ENCODE assay signal across 8 cellular contexts in the genomic region with DNA sequence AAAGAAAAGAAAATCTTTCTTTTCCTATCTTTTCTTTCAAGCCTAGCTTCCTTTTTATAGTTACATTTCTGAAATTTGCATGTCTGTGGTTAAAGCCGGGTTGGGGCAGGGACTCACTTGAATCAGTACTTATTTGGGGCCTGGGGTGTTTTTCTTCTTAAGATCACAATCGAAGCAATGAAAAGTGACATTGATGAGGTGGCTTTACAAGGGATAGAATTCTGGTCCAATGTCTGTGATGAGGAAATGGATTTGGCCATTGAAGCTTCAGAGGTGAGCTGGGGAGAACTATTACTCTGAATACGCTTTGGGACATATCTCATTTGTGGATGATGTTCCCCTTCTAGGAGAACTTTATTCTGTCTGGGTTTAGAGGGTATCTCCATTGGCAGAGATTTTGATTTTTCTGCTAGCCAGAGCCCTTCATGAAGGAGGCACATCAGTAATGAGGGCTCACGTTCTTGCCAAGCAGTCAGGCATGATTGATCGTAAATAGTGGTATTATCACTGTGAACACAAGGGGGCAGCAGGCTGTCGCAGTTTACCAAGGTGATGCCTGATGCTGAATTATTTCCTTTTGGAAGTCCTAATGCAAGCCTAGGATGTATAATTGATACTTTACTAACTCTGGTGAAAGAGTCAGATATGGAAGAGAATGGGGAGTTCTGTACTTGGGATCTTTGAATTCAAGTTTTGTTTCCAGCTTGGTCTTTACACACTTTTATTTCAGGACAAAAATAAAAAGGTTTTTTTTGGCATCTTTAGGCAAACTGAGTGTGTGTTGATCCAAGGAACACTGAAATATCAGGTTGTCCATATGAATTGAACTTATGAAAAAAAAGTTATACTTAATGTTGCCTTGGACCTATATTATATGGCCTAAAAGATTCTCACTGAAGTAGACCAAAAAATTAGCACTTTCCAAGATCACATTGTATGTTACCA. TPM values are rescaled to one million over a fixed set of nuclear protein-coding genes. Genes with fewer than 3 reads are reported as not detected.
DNase-seq lines count a peak whose midpoint lies in the region; TF ChIP-seq lines count a peak whose summit lies in the region.

No MANE protein-coding gene starts in this region.

- DNase-seq in BJ (ENCODE audit: low read depth) (no peak), HCEC 1CT (peak; percentile 59), NCI-H460 (ENCODE audit: extremely low read depth, low read depth) (peak; percentile 66), dermis blood vessel endothelial cell (peak; percentile 85), medulla oblongata (ENCODE audit: extremely low spot score) (peak; percentile 66)
- peak; percentile 69 for DNase-seq in activated CD4-positive, alpha-beta T cell treated with anti-CD3 and anti-CD28 coated beads for 48 hours
- DNase-seq in stimulated activated CD8-positive, alpha-beta memory T cell treated with anti-CD3 and anti-CD28 coated beads, Interleukin-2, amount 100 ng/mL, for 48 hours (ENCODE audit: low read depth in 2 of 2), result peak; percentile 15 to 27
- DNase-seq in NK-92 treated with Interleukin-12 subunit alpha and Interleukin-12 subunit beta, amount 100 ng/mL, for 24 hours (lab: John Stamatoyannopoulos, UW), result no peak

- POLR2A ChIA-PET in BJ (lab: Charles Lee), result no interaction called here

- no peaks in the 10 kb centered on the region for H3K27me3 ChIP-seq in BJ (ENCODE audit: control insufficient read depth, insufficient read depth, low read length)

- H3K4me3 ChIP-seq in BJ (ENCODE audit: low read depth, low read length), result no peak overlapping the region

- peak; percentile 81 for TF ChIP-seq CTCF in BJ (IDR thresholded peaks at IDR 0.05; ENCODE audit: insufficient read depth, low read depth, low read length)

- CTCF ChIA-PET in BJ (lab: Yijun Ruan, JAX), result interaction anchor here (0.7 to 4.4 kb wide), 16 partner anchors 10 to 146 kb away, joined by 3 to 34 read pairs (median 4); partner anchors contain the start of genes KPNB1 and TBKBP1

- peaks cover 26% of the 10 kb centered on the region for H3K36me3 ChIP-seq in BJ (ENCODE audit: control insufficient read depth, insufficient read depth, low read length)

RNA-seq across cellular contexts. Expression of gene KPNB1, which starts 14.6 kb away (rescaled TPM):
- polyA plus RNA-seq in BJ (2011; rRNA removed), result 171 and 184 TPM in 2 replicates
- polyA minus RNA-seq in BJ (2011; rRNA and poly(A)+ RNA removed), result 181 and 188 TPM in 2 replicates
- 390 and 410 TPM in 2 replicates for total RNA-seq in NCI-H460 (2014; rRNA removed; shearing (Covaris generic))
- polyA plus RNA-seq in NCI-H460 (2014; cell fraction: nucleus; rRNA removed), result 360 and 424 TPM in 2 replicates
- total RNA-seq in dermis blood vessel endothelial cell, result 394 and 596 TPM in 2 replicates

RNA-seq across cellular contexts. Expression of gene TBKBP1, which starts 29.7 kb away (rescaled TPM):
- polyA plus RNA-seq in BJ (2011; rRNA removed), result 4.7 and 7.3 TPM in 2 replicates
- polyA minus RNA-seq in BJ (2011; rRNA and poly(A)+ RNA removed), result 3.2 and 4.4 TPM in 2 replicates
- total RNA-seq in NCI-H460 (2014; rRNA removed; shearing (Covaris generic)), result 2.7 and 5.3 TPM in 2 replicates
- 7.2 and 20.5 TPM in 2 replicates for polyA plus RNA-seq in NCI-H460 (2014; cell fraction: nucleus; rRNA removed)
- total RNA-seq in dermis blood vessel endothelial cell, result 14.8 and 20.2 TPM in 2 replicates

Comparison
In these comparisons a context has a peak if more than half of its experiments do, and no peak if none do; other contexts are left out.
1. DNase-seq: peak in HCEC 1CT (single experiment), NCI-H460 (single experiment), activated CD4-positive, alpha-beta T cell treated with anti-CD3 and anti-CD28 coated beads for 48 hours (single experiment), dermis blood vessel endothelial cell (single experiment), medulla oblongata (single experiment) and stimulated activated CD8-positive, alpha-beta memory T cell treated with anti-CD3 and anti-CD28 coated beads, Interleukin-2, amount 100 ng/mL, for 48 hours (2 of 2); none in BJ (single experiment) and NK-92 treated with Interleukin-12 subunit alpha and Interleukin-12 subunit beta, amount 100 ng/mL, for 24 hours (single experiment).